ENCODE assay signal across 1 cellular context in genomic region chr1:40633563-40634376, GRCh38.
TF ChIP-seq lines count a peak whose summit lies in the region.

No MANE protein-coding gene starts in this region.

TF ChIP-seq in K562, 482 proteins besides CTCF, POLR2A, EP300 and RAD21 (continued from another document and continues in another):
- TF ChIP-seq ZBTB9 (CRISPR knock-in tag; IDR thresholded peaks at IDR 0.05) (no peak), HNRNPL (IDR thresholded peaks at IDR 0.05; ENCODE audit: low read depth, low read length) (no peak), ZNF324 (CRISPR knock-in tag; IDR thresholded peaks at IDR 0.05) (no peak), ZFP1 (CRISPR knock-in tag; IDR thresholded peaks at IDR 0.05) (no peak), JUNB (CRISPR knock-in tag; conservative IDR thresholded peaks at IDR 0.05) (no peak), POLR3G (IDR thresholded peaks at IDR 0.05; ENCODE audit: extremely low read depth, insufficient read length, insufficient replicate concordance) (no peak), EWSR1 (IDR thresholded peaks at IDR 0.05; ENCODE audit: borderline replicate concordance, low read depth, partially characterized antibody) (no peak), RCOR1 (IDR thresholded peaks at IDR 0.05; ENCODE audit: borderline replicate concordance in 1 of 2, low read depth in 2 of 2, low read length in 2 of 2) (peak; percentile 75 to 94; a peak in 3 of 4 replicates), TAF15 (IDR thresholded peaks at IDR 0.05; ENCODE audit: low read depth, low read length) (no peak), MXI1 (IDR thresholded peaks at IDR 0.05; ENCODE audit: low read depth, low read length) (no peak), MGA (IDR thresholded peaks at IDR 0.05) (no peak), PURB (CRISPR knock-in tag; IDR thresholded peaks at IDR 0.05; ENCODE audit: low read depth) (no peak), ESRRA (IDR thresholded peaks at IDR 0.05; ENCODE audit: borderline replicate concordance, low read depth) (peak; percentile 86), BRF1 (IDR thresholded peaks at IDR 0.05; ENCODE audit: borderline replicate concordance, extremely low read depth, insufficient read length) (no peak), ZNF707 (CRISPR knock-in tag; conservative IDR thresholded peaks at IDR 0.05) (no peak), POLR2G (IDR thresholded peaks at IDR 0.05; ENCODE audit: low read depth, low read length) (no peak), GATAD2B (IDR thresholded peaks at IDR 0.05; ENCODE audit: borderline replicate concordance) (peak; percentile 22; the same call in 1 of the 2 replicates), HIVEP1 (CRISPR knock-in tag; IDR thresholded peaks at IDR 0.05) (no peak), SIN3B (IDR thresholded peaks at IDR 0.05; ENCODE audit: low read depth) (no peak), LCOR (CRISPR knock-in tag; IDR thresholded peaks at IDR 0.05) (peak; percentile 29; the same call in 1 of the 2 replicates), ZNF41 (CRISPR knock-in tag; conservative IDR thresholded peaks at IDR 0.05) (no peak), THRAP3 (IDR thresholded peaks at IDR 0.05; ENCODE audit: borderline replicate concordance) (no peak), PHB (CRISPR knock-in tag; IDR thresholded peaks at IDR 0.05) (no peak), ZNF766 (CRISPR knock-in tag; conservative IDR thresholded peaks at IDR 0.05) (no peak; the same call in 1 of the 2 replicates), ETV1 (tag; conservative IDR thresholded peaks at IDR 0.05; ENCODE audit: low read depth) (peak; percentile 58), ZNF436 (CRISPR knock-in tag; IDR thresholded peaks at IDR 0.05) (no peak), ZNF12 (CRISPR knock-in tag; IDR thresholded peaks at IDR 0.05) (no peak), YBX1 (IDR thresholded peaks at IDR 0.05) (no peak), ETS1 (conservative IDR thresholded peaks at IDR 0.05; ENCODE audit: control insufficient read depth, low read depth, low read length) (no peak), ZBTB8A (IDR thresholded peaks at IDR 0.05; ENCODE audit: partially characterized antibody) (no peak), ZKSCAN3 (CRISPR knock-in tag; IDR thresholded peaks at IDR 0.05) (no peak), SNRNP70 (optimal IDR thresholded peaks at IDR 0.05; ENCODE audit: low read depth, low read length) (no peak), NR1H2 (CRISPR knock-in tag; IDR thresholded peaks at IDR 0.05) (no peak), EHMT2 (IDR thresholded peaks at IDR 0.05) (peak; percentile 57; the same call in 1 of the 2 replicates), ZC3H4 (CRISPR knock-in tag; IDR thresholded peaks at IDR 0.05; ENCODE audit: borderline replicate concordance) (no peak), JUN (IDR thresholded peaks at IDR 0.05; ENCODE audit: borderline replicate concordance, low read depth, low read length) (no peak), JUN (CRISPR knock-in tag; IDR thresholded peaks at IDR 0.05; ENCODE audit: borderline replicate concordance) (no peak), DLX4 (CRISPR knock-in tag; IDR thresholded peaks at IDR 0.05) (no peak), ZBTB11 (CRISPR knock-in tag; IDR thresholded peaks at IDR 0.05) (peak in 1 of 3 experiments; percentile 64; a peak in 2 of 6 replicates), ZNF695 (CRISPR knock-in tag; IDR thresholded peaks at IDR 0.05) (no peak), CBX5 (IDR thresholded peaks at IDR 0.05; ENCODE audit: borderline replicate concordance, low read depth) (no peak), ADNP (tag; IDR thresholded peaks at IDR 0.05) (peak; percentile 38; the same call in 1 of the 2 replicates), ZNF24 (IDR thresholded peaks at IDR 0.05) (no peak; the same call in 1 of the 2 replicates), FOXK2 (conservative IDR thresholded peaks at IDR 0.05 in 1 of 2, IDR thresholded peaks at IDR 0.05 in 1 of 2; ENCODE audit: low read depth in 2 of 2) (peak; percentile 66 to 76; a peak in 2 of 4 replicates), ZNF217 (CRISPR knock-in tag; IDR thresholded peaks at IDR 0.05) (no peak), TCF3 (CRISPR knock-in tag; IDR thresholded peaks at IDR 0.05) (peak; percentile 91), C11orf30 (IDR thresholded peaks at IDR 0.05; ENCODE audit: low read depth) (no peak), XRCC5 (IDR thresholded peaks at IDR 0.05; ENCODE audit: low read depth, low read length) (no peak), NR0B1 (IDR thresholded peaks at IDR 0.05; ENCODE audit: partially characterized antibody) (no peak)
